ENCODE assay signal across 12 cellular contexts in the genomic region with DNA sequence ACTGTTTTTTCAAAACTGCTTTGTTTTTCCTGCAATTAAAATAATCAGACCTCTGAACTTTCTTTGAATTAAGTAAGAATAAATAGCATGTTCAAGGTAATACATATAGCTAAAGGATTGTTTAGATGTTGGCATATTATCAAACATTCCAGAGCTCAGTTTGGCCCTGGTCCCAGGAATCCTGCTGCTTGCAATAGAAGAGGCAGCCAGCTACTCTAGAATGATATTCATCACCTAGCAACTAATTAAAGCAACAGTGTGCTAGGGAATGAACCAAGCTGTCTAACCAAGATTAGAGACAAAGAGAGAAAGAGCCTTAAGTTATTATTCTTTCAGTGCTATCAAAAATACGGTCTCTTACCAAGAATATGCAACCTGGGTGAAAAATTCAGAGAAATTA.
DNase-seq lines count a peak whose midpoint lies in the region; ATAC-seq and TF ChIP-seq lines count a peak whose summit lies in the region.
"Had no signal": no experiment of that assay in that cellular context is flagged by ENCODE, and none has a peak within 500 bp of the region (broad histone marks: within the 10 kb centered on the region; RNA-seq: fewer than 3 reads in every experiment).

No MANE protein-coding gene starts in this region.

- peak; percentile 16 for DNase-seq in AG10803 (ENCODE audit: low read depth)
- DNase-seq in NCI-H1105 treated with DMSO at 0.1 percent for 48 hours (lab: John Stamatoyannopoulos, UW), result peak; percentile 68
- peak; percentile 27 to 76 for DNase-seq in cardiac fibroblast (ENCODE audit: low read depth in 2 of 2)
- peak; percentile 31 to 53 for DNase-seq in left colon
- DNase-seq in osteoblast (ENCODE audit: insufficient read length, low spot score, missing footprints), result no peak
- DNase-seq in smooth muscle cell (lab: John Stamatoyannopoulos, UW; ENCODE audit: unreplicated experiment), result no peak
- no peak for DNase-seq in CD4-positive, alpha-beta memory T cell
- DNase-seq: activated CD8-positive, alpha-beta memory T cell treated with anti-CD3 and anti-CD28 coated beads for 24 hours; central memory CD4-positive, alpha-beta T cell; spleen had no signal

- H3K9me3 ChIP-seq in osteoblast (ENCODE audit: low read depth, low read length), result no peaks in the 10 kb centered on the region
- no peaks in the 10 kb centered on the region for H3K9me3 ChIP-seq in smooth muscle cell (replicated peaks; ENCODE audit: low read depth)
- no peaks in the 10 kb centered on the region for H3K9me3 ChIP-seq in CD4-positive, alpha-beta memory T cell (ENCODE audit: control insufficient read depth in 1 of 2, low read length in 2 of 2)

- no peaks in the 10 kb centered on the region for H3K36me3 Mint-ChIP-seq in CD4-positive, alpha-beta memory T cell
- H3K36me3 Mint-ChIP-seq: CD14-positive monocyte had no signal

- H3K36me3 ChIP-seq in osteoblast (ENCODE audit: insufficient read depth, low read length) (no peaks in the 10 kb centered on the region), smooth muscle cell (ENCODE audit: low read depth) (no peaks in the 10 kb centered on the region)
- H3K36me3 ChIP-seq in CD4-positive, alpha-beta memory T cell (ENCODE audit: insufficient read depth, low read length), result no peaks in the 10 kb centered on the region
- H3K36me3 ChIP-seq: spleen had no signal

- H3K27ac ChIP-seq in osteoblast (ENCODE audit: low read depth, low read length) (no peak overlapping the region), smooth muscle cell (ENCODE audit: low read depth) (no peak overlapping the region)
- H3K27ac ChIP-seq in CD4-positive, alpha-beta memory T cell (ENCODE audit: low read depth, low read length), result no peak overlapping the region
- H3K27ac ChIP-seq: spleen had no signal

- H3K4me3 Mint-ChIP-seq in CD4-positive, alpha-beta memory T cell, result no peak overlapping the region
- H3K4me3 Mint-ChIP-seq: CD14-positive monocyte had no signal

- peak; percentile 86 for ATAC-seq in left colon
- no peak for ATAC-seq in HG03097 (IDR thresholded peaks at IDR 0.05; ENCODE audit: low FRiP score, unreplicated experiment)

- CTCF ChIA-PET in CD4-positive, alpha-beta memory T cell (lab: Charles Lee; ENCODE audit: partially characterized antibody), result no interaction called here

- intact Hi-C loops in left colon (cut with DNase I, micrococcal nuclease), result no loop called here
- intact Hi-C loops in CD4-positive, alpha-beta memory T cell (cut with micrococcal nuclease), result no loop called here

- no peaks in the 10 kb centered on the region for H3K27me3 Mint-ChIP-seq in CD4-positive, alpha-beta memory T cell

- no peak overlapping the region for H3K4me3 ChIP-seq in AG10803 (ENCODE audit: low read length)
- H3K4me3 ChIP-seq in cardiac fibroblast (replicated peaks in 1 of 2; ENCODE audit: low read depth in 2 of 2, low read length in 2 of 2), result no peak overlapping the region
- no peak overlapping the region for H3K4me3 ChIP-seq in osteoblast (ENCODE audit: insufficient read depth, low read length)
- H3K4me3 ChIP-seq in smooth muscle cell, result no peak overlapping the region
- H3K4me3 ChIP-seq in CD4-positive, alpha-beta memory T cell (ENCODE audit: low read length in 2 of 2), result no peak overlapping the region
- H3K4me3 ChIP-seq: spleen had no signal

- H3K4me2 ChIP-seq in osteoblast (ENCODE audit: insufficient read depth, low read length), result no peak overlapping the region
- H3K4me2 ChIP-seq in smooth muscle cell, result no peak overlapping the region

- H3K9me3 Mint-ChIP-seq in CD4-positive, alpha-beta memory T cell, result peaks cover 0 to 7% (median 3%) of the 10 kb centered on the region in 8 donors

- no peak overlapping the region for H3K9ac ChIP-seq in smooth muscle cell (ENCODE audit: low read depth)

- H3K27ac Mint-ChIP-seq in CD4-positive, alpha-beta memory T cell, result no peak overlapping the region
- H3K27ac Mint-ChIP-seq: CD14-positive monocyte had no signal

- H3K27me3 ChIP-seq in osteoblast (ENCODE audit: insufficient read depth, low read length), result no peaks in the 10 kb centered on the region
- no peaks in the 10 kb centered on the region for H3K27me3 ChIP-seq in smooth muscle cell (ENCODE audit: low read depth)
- H3K27me3 ChIP-seq in CD4-positive, alpha-beta memory T cell (ENCODE audit: insufficient read depth, low read length), result no peaks in the 10 kb centered on the region
- H3K27me3 ChIP-seq: spleen had no signal

- H3K4me1 ChIP-seq in osteoblast (ENCODE audit: insufficient read depth, low read length) (no peaks in the 10 kb centered on the region), smooth muscle cell (ENCODE audit: low read depth) (no peaks in the 10 kb centered on the region)
- no peaks in the 10 kb centered on the region for H3K4me1 ChIP-seq in CD4-positive, alpha-beta memory T cell (ENCODE audit: insufficient read depth, low read length)
- H3K4me1 ChIP-seq: spleen had no signal

- H3F3A ChIP-seq in smooth muscle cell (ENCODE audit: low read depth), result no peaks in the 10 kb centered on the region

- H4K20me1 ChIP-seq in osteoblast (ENCODE audit: insufficient read depth, low read length), result no peaks in the 10 kb centered on the region
- H4K20me1 ChIP-seq in smooth muscle cell (ENCODE audit: low read depth), result no peaks in the 10 kb centered on the region

- WGBS in smooth muscle cell (ENCODE audit: low lambda C conversion rate), result 81% methylated on average over 1 of the region's 1 CpG

- TF ChIP-seq CTCF in AG10803 (conservative IDR thresholded peaks at IDR 0.05; ENCODE audit: low read length), result no peak
- TF ChIP-seq CTCF in cardiac fibroblast (IDR thresholded peaks at IDR 0.05; ENCODE audit: low read depth, low read length), result no peak
- no peak for TF ChIP-seq CTCF in osteoblast (IDR thresholded peaks at IDR 0.05; ENCODE audit: extremely low read depth, low read depth, low read length)
- TF ChIP-seq CTCF in smooth muscle cell (IDR thresholded peaks at IDR 0.05; ENCODE audit: borderline replicate concordance, insufficient read depth, poor library complexity, severe bottlenecking), result no peak

- H3K4me1 Mint-ChIP-seq in CD4-positive, alpha-beta memory T cell, result no peaks in the 10 kb centered on the region
- H3K4me1 Mint-ChIP-seq: CD14-positive monocyte had no signal

- H3K79me2 ChIP-seq in osteoblast (ENCODE audit: insufficient read depth, low read length) (no peaks in the 10 kb centered on the region), smooth muscle cell (ENCODE audit: low read depth) (no peaks in the 10 kb centered on the region)

- no peak overlapping the region for H2AFZ ChIP-seq in osteoblast (ENCODE audit: low read length)
- no peak overlapping the region for H2AFZ ChIP-seq in smooth muscle cell (ENCODE audit: low read depth)

- POLR2A ChIA-PET in CD4-positive, alpha-beta memory T cell (lab: Charles Lee; ENCODE audit: partially characterized antibody), result no interaction called here

Comparison
In these comparisons a context has a peak if more than half of its experiments do, and no peak if none do; other contexts are left out.
1. DNase-seq: peak in AG10803 (single experiment), NCI-H1105 treated with DMSO at 0.1 percent for 48 hours (single experiment), cardiac fibroblast (2 of 2) and left colon (2 of 2); none in osteoblast (single experiment), smooth muscle cell (single experiment) and CD4-positive, alpha-beta memory T cell (0 of 5).